In genomic region chr5:129670944-129671343, GRCh38 we compare ENCODE assay signal across 19 cellular contexts.
DNase-seq lines count a peak whose midpoint lies in the region; TF ChIP-seq lines count a peak whose summit lies in the region.
"Had no signal": no experiment of that assay in that cellular context is flagged by ENCODE, and none has a peak within 500 bp of the region (broad histone marks: within the 10 kb centered on the region; RNA-seq: fewer than 3 reads in every experiment).

No MANE protein-coding gene starts in this region.

- H3K27me3 ChIP-seq in SJSA1 (replicated peaks), result no peaks in the 10 kb centered on the region
- H3K27me3 ChIP-seq: dorsolateral prefrontal cortex had no signal

- no peak overlapping the region for H3K4me3 ChIP-seq in SJSA1
- no peak overlapping the region for H3K4me3 ChIP-seq in coronary artery
- H3K4me3 ChIP-seq: dorsolateral prefrontal cortex, SK-N-MC had no signal

- TF ChIP-seq CTCF in coronary artery (IDR thresholded peaks at IDR 0.05), result no peak

- peak overlapping the region; percentile 19; the same call in 1 of the 2 replicates for H3K27ac ChIP-seq in SJSA1
- no peak overlapping the region for H3K27ac ChIP-seq in coronary artery
- H3K27ac ChIP-seq: dorsolateral prefrontal cortex, SK-N-MC, WERI-Rb-1 had no signal

- DNase-seq in GM03348 (ENCODE audit: low spot score) (peak; percentile 58), SJSA1 (ENCODE audit: low read depth in 1 of 2, low spot score in 2 of 2) (peak in 1 of 2 experiments; percentile 18), fibroblast of gingiva (ENCODE audit: low read depth) (peak; percentile 67), pulmonary artery endothelial cell (ENCODE audit: low read depth, low spot score) (peak; percentile 15), coronary artery (ENCODE audit: low spot score) (no peak), mesenteric fat pad (ENCODE audit: low spot score) (no peak)
- DNase-seq in stimulated activated naive CD4-positive, alpha-beta T cell treated with Interleukin-2 at 50 U/mL for 16 hours (lab: John Stamatoyannopoulos, UW), result no peak
- no peak for DNase-seq in activated CD8-positive, alpha-beta memory T cell treated with anti-CD3 and anti-CD28 coated beads, Interleukin-2, amount 50 U/mL, for 4 hours
- DNase-seq: activated CD8-positive, alpha-beta memory T cell treated with anti-CD3 and anti-CD28 coated beads, Interleukin-2, amount 10 ng/mL, durations not matched to agents 7 days and 5 days; activated naive CD8-positive, alpha-beta T cell treated with anti-CD3 and anti-CD28 coated beads, Interleukin-2, amount 10 ng/mL, durations not matched to agents 7 days and 5 days; CD8-positive, alpha-beta memory T cell; dorsolateral prefrontal cortex; head of caudate nucleus; left colon; NCI-H1048; stimulated activated CD4-positive, alpha-beta T cell treated with anti-CD3 and anti-CD28 coated beads, Interleukin-2, amount 100 ng/mL, for 48 hours; stimulated activated naive B cell treated with anti-CD40 and anti-IgM and Interleukin-4, amounts not matched to agents 10 μg/mL and 1 μg/mL and 100 μg/mL, for 72 hours; WERI-Rb-1 had no signal

- peaks cover 9% of the 10 kb centered on the region for H3K4me1 ChIP-seq in SJSA1 (replicated peaks)

- H3K9me3 ChIP-seq in SJSA1 (replicated peaks), result no peaks in the 10 kb centered on the region

- H3K36me3 ChIP-seq in SJSA1, result no peaks in the 10 kb centered on the region
- H3K36me3 ChIP-seq: WERI-Rb-1 had no signal

Comparison
In these comparisons a context has a peak if more than half of its experiments do, and no peak if none do; other contexts are left out.
1. DNase-seq: peak in GM03348 (single experiment), fibroblast of gingiva (single experiment) and pulmonary artery endothelial cell (single experiment); none in stimulated activated naive CD4-positive, alpha-beta T cell treated with Interleukin-2 at 50 U/mL for 16 hours (single experiment), coronary artery (single experiment), activated CD8-positive, alpha-beta memory T cell treated with anti-CD3 and anti-CD28 coated beads, Interleukin-2, amount 50 U/mL, for 4 hours (single experiment) and mesenteric fat pad (single experiment).